In the genomic region with DNA sequence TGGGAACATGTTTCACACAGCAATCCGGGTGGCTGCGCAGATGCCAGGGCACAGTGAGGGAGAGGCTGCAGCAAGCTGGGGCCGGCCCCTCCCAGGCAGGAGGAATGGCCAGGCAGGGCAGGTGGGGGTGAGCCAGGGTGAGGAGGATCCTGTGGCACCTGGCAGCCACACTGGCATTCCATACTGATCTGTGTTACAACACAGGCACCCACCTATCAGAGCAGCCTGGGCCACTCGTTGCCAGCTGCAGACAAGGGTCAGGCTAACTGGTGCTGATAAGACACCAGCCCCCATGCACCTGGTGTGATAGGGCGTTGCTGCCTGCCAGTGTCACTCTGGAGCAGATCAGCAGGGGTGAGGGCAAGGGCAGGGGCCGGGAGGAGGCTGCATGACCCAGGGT, we compare ENCODE assay signal across 2 cellular contexts.
TF ChIP-seq lines count a peak whose summit lies in the region.

No MANE protein-coding gene starts in this region.

TF ChIP-seq in IMR-90, 13 proteins besides CTCF, POLR2A, EP300 and RAD21:
- TF ChIP-seq FOS (IDR thresholded peaks at IDR 0.05; ENCODE audit: low read depth, low read length), result no peak
- no peak for TF ChIP-seq ELK1 (IDR thresholded peaks at IDR 0.05; ENCODE audit: borderline replicate concordance, low read depth, low read length)
- no peak for TF ChIP-seq RCOR1 (IDR thresholded peaks at IDR 0.05; ENCODE audit: insufficient replicate concordance, low read length)
- no peak for TF ChIP-seq NFE2L2 (IDR thresholded peaks at IDR 0.05; ENCODE audit: low read depth, low read length)
- TF ChIP-seq SMC3 (IDR thresholded peaks at IDR 0.05; ENCODE audit: low read depth, low read length), result no peak
- TF ChIP-seq USF2 (IDR thresholded peaks at IDR 0.05; ENCODE audit: low read depth, low read length), result no peak
- TF ChIP-seq CHD1 (IDR thresholded peaks at IDR 0.05; ENCODE audit: low read depth, low read length), result no peak
- TF ChIP-seq MAZ (IDR thresholded peaks at IDR 0.05; ENCODE audit: borderline replicate concordance, low read depth, low read length), result no peak
- TF ChIP-seq MAFK (IDR thresholded peaks at IDR 0.05; ENCODE audit: low read depth, low read length), result no peak
- TF ChIP-seq RFX5 (IDR thresholded peaks at IDR 0.05; ENCODE audit: low read depth, low read length), result no peak
- TF ChIP-seq BHLHE40 (IDR thresholded peaks at IDR 0.05; ENCODE audit: low read depth, low read length), result no peak
- no peak for TF ChIP-seq CEBPB (IDR thresholded peaks at IDR 0.05; ENCODE audit: low read depth, low read length)

TF ChIP-seq in K562, 482 proteins besides CTCF, POLR2A, EP300 and RAD21:
- TF ChIP-seq CBFA2T3 (IDR thresholded peaks at IDR 0.05) (peak; percentile 21; the same call in 1 of the 2 replicates), HLTF (IDR thresholded peaks at IDR 0.05) (no peak), MTF1 (CRISPR knock-in tag; IDR thresholded peaks at IDR 0.05; ENCODE audit: borderline replicate concordance) (no peak)
